In the genomic region with DNA sequence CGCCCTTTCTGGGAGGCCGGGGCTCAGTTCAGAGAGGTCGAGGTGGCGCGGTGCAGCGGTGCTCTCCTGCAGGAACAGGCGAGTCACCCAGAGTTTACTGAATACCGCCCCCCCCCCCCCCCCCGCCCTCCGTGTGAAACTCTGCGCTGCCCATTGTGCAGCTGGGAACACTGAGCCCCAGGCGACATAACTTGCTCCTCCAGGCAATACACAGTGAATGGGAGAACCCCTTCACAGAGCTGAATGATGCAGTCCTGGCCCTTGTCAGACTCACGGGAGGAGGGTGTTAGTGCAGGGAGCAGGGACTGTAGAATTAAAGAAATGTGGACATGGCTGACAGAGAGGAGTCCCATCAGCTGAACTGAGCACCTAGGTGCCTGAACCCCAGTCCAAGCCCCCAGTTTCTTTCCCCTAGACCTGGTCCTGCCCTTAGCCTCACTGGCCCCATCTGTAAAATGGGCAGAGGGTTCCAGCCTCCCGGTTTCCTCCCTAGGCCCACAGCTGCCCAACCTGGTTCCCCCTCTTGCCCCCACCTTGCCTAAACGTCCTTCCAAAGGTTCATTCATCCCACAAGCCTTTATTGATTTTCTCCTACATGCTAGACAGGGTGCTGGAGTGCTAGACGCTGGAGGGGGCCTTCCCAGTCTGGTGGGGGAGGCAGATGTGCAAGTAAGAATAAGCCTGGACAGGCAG, we compare ENCODE assay signal across 8 cellular contexts. TPM values are rescaled to one million over a fixed set of nuclear protein-coding genes. Genes with fewer than 3 reads are reported as not detected.
DNase-seq lines count a peak whose midpoint lies in the region; FAIRE-seq and TF ChIP-seq lines count a peak whose summit lies in the region.

No MANE protein-coding gene starts in this region.

- peak overlapping the region; percentile 64 for H3K4me2 ChIP-seq in fibroblast of lung (ENCODE audit: extremely low read depth, insufficient read depth, low read length)

- TF ChIP-seq CTCF in GM06990 (IDR thresholded peaks at IDR 0.05; ENCODE audit: insufficient read depth, low read length, poor library complexity, severe bottlenecking) (no peak), fibroblast of lung (conservative IDR thresholded peaks at IDR 0.05 in 1 of 2, IDR thresholded peaks at IDR 0.05 in 1 of 2; ENCODE audit: low read depth in 1 of 2, low read length in 2 of 2) (no peak)

- no peak for FAIRE-seq in GM12892 (lab: Jason Lieb, UNC)

- H4K20me1 ChIP-seq in fibroblast of lung (ENCODE audit: control insufficient read depth, extremely low read depth, insufficient read depth, low read length), result no peaks in the 10 kb centered on the region

- H2AFZ ChIP-seq in fibroblast of lung (ENCODE audit: low read length), result no peak overlapping the region

- H3K4me1 ChIP-seq in NT2/D1 (ENCODE audit: insufficient read depth, insufficient read length) (peaks cover 28% of the 10 kb centered on the region), fibroblast of lung (ENCODE audit: control insufficient read depth, extremely low read depth, insufficient read depth, low read length) (peaks cover 25% of the 10 kb centered on the region), rectal smooth muscle tissue (ENCODE audit: control insufficient read depth, insufficient read depth, low read length) (peaks cover 21% of the 10 kb centered on the region)

- no peak for TF ChIP-seq POLR2A in GM12892 (IDR thresholded peaks at IDR 0.05; ENCODE audit: low read depth, low read length)

- H3K4me3 ChIP-seq in GM06990 (replicated peaks; ENCODE audit: low read depth, low read length) (peak overlapping the region; percentile 15; the same call in 1 of the 2 replicates), NT2/D1 (ENCODE audit: insufficient read length, low read depth) (peak overlapping the region; percentile 28), fibroblast of lung (replicated peaks in 1 of 4; ENCODE audit: control extremely low read depth in 1 of 4, insufficient read depth in 1 of 4, low read depth in 3 of 4, low read length in 4 of 4) (peak overlapping the region; percentile 20 to 62 (median 44)), rectal smooth muscle tissue (ENCODE audit: low read length) (peak overlapping the region; percentile 56)

- no peaks in the 10 kb centered on the region for H3K79me2 ChIP-seq in fibroblast of lung (ENCODE audit: control insufficient read depth, insufficient read depth, low read length)

- H3K36me3 ChIP-seq in GM06990 (ENCODE audit: control insufficient read depth, insufficient read depth, low read length) (no peaks in the 10 kb centered on the region), NT2/D1 (ENCODE audit: insufficient read depth, insufficient read length, low read length) (peaks cover 5% of the 10 kb centered on the region), fibroblast of lung (ENCODE audit: control insufficient read depth, insufficient read depth, low read length) (no peaks in the 10 kb centered on the region), rectal smooth muscle tissue (ENCODE audit: control insufficient read depth, insufficient read depth, low read length) (no peaks in the 10 kb centered on the region)

- DNase-seq in GM06990 (ENCODE audit: extremely low read depth, insufficient read length), result no peak
- no peak for DNase-seq in NT2/D1 (ENCODE audit: low read depth, low spot score)
- DNase-seq in fibroblast of lung (ENCODE audit: low read depth in 2 of 2), result peak in 1 of 2 donors; percentile 36
- DNase-seq in GM12892 (ENCODE audit: insufficient read length), result no peak
- no peak for DNase-seq in dedifferentiated amniotic fluid mesenchymal stem cell (ENCODE audit: extremely low spot score)
- DNase-seq in NOMO-1 treated with DMSO at 0.1 percent for 48 hours (lab: John Stamatoyannopoulos, UW; ENCODE audit: unreplicated experiment), result no peak
- DNase-seq in NCI-H2107 (lab: John Stamatoyannopoulos, UW), result no peak

- H3K9ac ChIP-seq in NT2/D1 (ENCODE audit: insufficient read length, low read depth) (peak overlapping the region; percentile 11), fibroblast of lung (ENCODE audit: insufficient read depth, low read length) (peak overlapping the region; percentile 60), rectal smooth muscle tissue (ENCODE audit: low read length) (no peak overlapping the region)

- peaks cover 2% of the 10 kb centered on the region; the same call in 1 of the 2 replicates for H3K27me3 ChIP-seq in GM06990 (replicated peaks; ENCODE audit: control insufficient read depth, insufficient read depth, low read length)
- no peaks in the 10 kb centered on the region for H3K27me3 ChIP-seq in NT2/D1 (ENCODE audit: insufficient read depth, insufficient read length)
- H3K27me3 ChIP-seq in fibroblast of lung (ENCODE audit: control insufficient read depth, insufficient read depth, low read length), result peaks cover 8% of the 10 kb centered on the region
- H3K27me3 ChIP-seq in rectal smooth muscle tissue (ENCODE audit: control insufficient read depth, insufficient read depth, low read length), result no peaks in the 10 kb centered on the region

- H3K9me3 ChIP-seq in NT2/D1 (ENCODE audit: insufficient read depth, low read length), result no peaks in the 10 kb centered on the region
- no peaks in the 10 kb centered on the region for H3K9me3 ChIP-seq in fibroblast of lung (ENCODE audit: control insufficient read depth, insufficient read depth, low read depth, low read length)

- H3K27ac ChIP-seq in fibroblast of lung (ENCODE audit: insufficient read depth, low read length), result peak overlapping the region; percentile 69
- peak overlapping the region; percentile 64 for H3K27ac ChIP-seq in rectal smooth muscle tissue (ENCODE audit: low read depth, low read length)

RNA-seq across cellular contexts. Expression of a gene that starts 0.8 kb away (rescaled TPM):
- 52.6 and 73.0 TPM in 2 replicates for total RNA-seq in fibroblast of lung
- 39.8 and 75.1 TPM in 2 replicates for polyA plus RNA-seq in fibroblast of lung
- 46.9 and 82.2 TPM in 2 replicates for polyA plus RNA-seq in fibroblast of lung (2012)
- 56.8 and 91.7 TPM in 2 replicates for polyA minus RNA-seq in fibroblast of lung (ENCODE audit: low replicate concordance)
- polyA plus RNA-seq in GM12892 (2012; ENCODE audit: missing spikeins), result 0.36 TPM
